9 cellular contexts compared by ENCODE assay signal in genomic region chr6:134908906-134909516, GRCh38. TPM values are rescaled to one million over a fixed set of nuclear protein-coding genes. Genes with fewer than 3 reads are reported as not detected.
DNase-seq lines count a peak whose midpoint lies in the region; FAIRE-seq and TF ChIP-seq lines count a peak whose summit lies in the region.
"Had no signal": no experiment of that assay in that cellular context is flagged by ENCODE, and none has a peak within 500 bp of the region (broad histone marks: within the 10 kb centered on the region; RNA-seq: fewer than 3 reads in every experiment).

No MANE protein-coding gene starts in this region.

- FAIRE-seq in RCC 7860 (lab: Jason Lieb, UNC) (peak; percentile 97), small intestine (lab: Jason Lieb, UNC) (no peak)
- FAIRE-seq: frontal cortex had no signal

- no peak for TF ChIP-seq CTCF in fibroblast of lung (conservative IDR thresholded peaks at IDR 0.05 in 1 of 2, IDR thresholded peaks at IDR 0.05 in 1 of 2; ENCODE audit: low read depth in 1 of 2, low read length in 2 of 2)

- peaks cover 23% of the 10 kb centered on the region for H3K4me1 ChIP-seq in fibroblast of lung (ENCODE audit: control insufficient read depth, extremely low read depth, insufficient read depth, low read length)
- H3K4me1 ChIP-seq in small intestine (ENCODE audit: control insufficient read depth in 2 of 2, insufficient read depth in 1 of 2, low read depth in 1 of 2, low read length in 1 of 2): no peaks in the 10 kb centered on the region

- peak overlapping the region; percentile 67 for H2AFZ ChIP-seq in fibroblast of lung (ENCODE audit: low read length)

- H3K9me3 ChIP-seq in fibroblast of lung (ENCODE audit: control insufficient read depth, insufficient read depth, low read depth, low read length): no peaks in the 10 kb centered on the region
- H3K9me3 ChIP-seq in small intestine (ENCODE audit: control insufficient read depth, low read depth): no peaks in the 10 kb centered on the region

- H3K36me3 ChIP-seq in fibroblast of lung (ENCODE audit: control insufficient read depth, insufficient read depth, low read length) (no peaks in the 10 kb centered on the region), small intestine (ENCODE audit: control insufficient read depth in 2 of 2, insufficient read depth in 2 of 2, low read length in 2 of 2) (no peaks in the 10 kb centered on the region)

- DNase-seq in GM04503 (ENCODE audit: low read depth): peak; percentile 100
- peak; percentile 99 for DNase-seq in RCC 7860 (ENCODE audit: low spot score)
- DNase-seq in fibroblast of lung (ENCODE audit: low read depth in 2 of 2): peak; percentile 98 to 99
- DNase-seq in posterior cingulate gyrus: peak in 9 of 10 donors; percentile 34 to 95 (median 71)
- no peak for DNase-seq in HuH-7.5 (ENCODE audit: low spot score)
- no peak for DNase-seq in GM19238 (ENCODE audit: insufficient read length, low spot score)
- no peak for DNase-seq in small intestine
- DNase-seq in NCI-H524 treated with DMSO at 0.1 percent for 48 hours (lab: John Stamatoyannopoulos, UW): no peak

- H3K27ac ChIP-seq in fibroblast of lung (ENCODE audit: insufficient read depth, low read length) (peak overlapping the region; percentile 99), small intestine (ENCODE audit: low read depth in 1 of 2, low read length in 1 of 2) (peak overlapping the region in 1 of 2 donors; percentile 73)

- peak overlapping the region in 2 of 4 experiments; percentile 13 to 27 for H3K4me3 ChIP-seq in fibroblast of lung (replicated peaks in 1 of 4; ENCODE audit: control extremely low read depth in 1 of 4, insufficient read depth in 1 of 4, low read depth in 3 of 4, low read length in 4 of 4)
- no peak overlapping the region for H3K4me3 ChIP-seq in small intestine (ENCODE audit: low read depth in 1 of 2, low read length in 2 of 2)

- intact Hi-C loops in posterior cingulate gyrus (cut with DNase I): no loop called here

- 65 to 84% (median 75%) methylated on average over 12 of the region's 12 CpGs for WGBS in small intestine, 3 donors

- H3K79me2 ChIP-seq in fibroblast of lung (ENCODE audit: control insufficient read depth, insufficient read depth, low read length): no peaks in the 10 kb centered on the region

- H3K27me3 ChIP-seq in fibroblast of lung (ENCODE audit: control insufficient read depth, insufficient read depth, low read length) (no peaks in the 10 kb centered on the region), small intestine (ENCODE audit: control insufficient read depth in 2 of 2, insufficient read depth in 2 of 2, low read length in 2 of 2) (no peaks in the 10 kb centered on the region)

- H3K9ac ChIP-seq in fibroblast of lung (ENCODE audit: insufficient read depth, low read length): peak overlapping the region; percentile 74

- H3K4me2 ChIP-seq in fibroblast of lung (ENCODE audit: extremely low read depth, insufficient read depth, low read length): peak overlapping the region; percentile 95

- no peaks in the 10 kb centered on the region for H4K20me1 ChIP-seq in fibroblast of lung (ENCODE audit: control insufficient read depth, extremely low read depth, insufficient read depth, low read length)

RNA-seq across cellular contexts. Expression of gene ALDH8A1, which starts 40.9 kb away (rescaled TPM):
- 0.26 and 0.50 TPM in 2 replicates for total RNA-seq in fibroblast of lung
- polyA plus RNA-seq in fibroblast of lung (0.08 and 0.11 TPM in 2 replicates), small intestine (1 to 10 TPM in 1 of 3 donors, under 1 TPM in 2; 0.15 to 1.1 (median 0.27) TPM)
- polyA plus RNA-seq in fibroblast of lung (2012): 0.09 and 0.13 TPM in 2 replicates
- polyA minus RNA-seq in fibroblast of lung (ENCODE audit: low replicate concordance): not detected in 2 replicates

Comparison
In these comparisons a context has a peak if more than half of its experiments do, and no peak if none do; other contexts are left out.
1. DNase-seq: peak in GM04503 (single experiment), RCC 7860 (single experiment), fibroblast of lung (2 of 2) and posterior cingulate gyrus (9 of 10); none in HuH-7.5 (single experiment), GM19238 (single experiment), small intestine (single experiment) and NCI-H524 treated with DMSO at 0.1 percent for 48 hours (single experiment).